8 cellular contexts compared by ENCODE assay signal in the genomic region with DNA sequence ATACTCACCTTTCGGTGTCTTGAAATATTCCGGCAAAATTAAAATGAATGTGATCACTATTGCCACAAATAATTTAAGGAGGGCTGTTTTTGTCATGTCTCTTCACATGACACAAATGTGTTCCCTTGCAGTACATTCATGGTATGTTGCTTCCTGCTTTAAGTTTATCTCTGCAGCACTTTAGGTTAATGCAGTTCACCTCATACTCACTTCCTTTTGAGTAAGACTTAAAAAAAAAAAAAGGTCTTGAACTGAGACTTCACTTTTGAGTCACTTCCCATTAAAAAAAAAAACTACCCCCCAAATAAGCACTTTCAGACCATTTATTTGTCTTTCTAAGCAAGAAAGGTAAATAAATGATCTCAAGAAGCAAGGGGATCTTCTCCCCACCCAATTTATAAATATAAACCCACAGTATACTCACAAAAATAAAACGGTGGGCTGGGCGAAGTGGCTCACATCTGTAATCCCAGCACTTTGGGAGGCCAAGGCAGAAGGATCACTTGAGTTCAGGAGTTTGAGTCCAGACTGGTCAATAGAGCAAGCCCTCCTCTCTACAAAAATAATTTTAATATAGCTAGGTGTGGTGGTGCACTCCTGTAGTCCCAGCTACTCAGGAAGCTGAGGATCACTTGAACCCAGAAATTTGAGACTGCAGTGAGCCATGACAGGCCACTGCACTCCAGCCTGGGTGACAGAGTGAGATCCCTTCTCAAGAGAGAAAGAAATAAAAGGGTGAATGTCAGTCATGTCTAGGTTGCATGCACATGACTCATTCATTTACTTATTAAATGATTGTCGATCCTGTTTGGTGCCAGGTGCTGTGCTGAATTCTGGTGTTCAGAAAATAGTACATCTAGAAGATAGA. TPM values are rescaled to one million over a fixed set of nuclear protein-coding genes. Genes with fewer than 3 reads are reported as not detected.
DNase-seq lines count a peak whose midpoint lies in the region; ATAC-seq, FAIRE-seq and TF ChIP-seq lines count a peak whose summit lies in the region.

A gene with protein sequence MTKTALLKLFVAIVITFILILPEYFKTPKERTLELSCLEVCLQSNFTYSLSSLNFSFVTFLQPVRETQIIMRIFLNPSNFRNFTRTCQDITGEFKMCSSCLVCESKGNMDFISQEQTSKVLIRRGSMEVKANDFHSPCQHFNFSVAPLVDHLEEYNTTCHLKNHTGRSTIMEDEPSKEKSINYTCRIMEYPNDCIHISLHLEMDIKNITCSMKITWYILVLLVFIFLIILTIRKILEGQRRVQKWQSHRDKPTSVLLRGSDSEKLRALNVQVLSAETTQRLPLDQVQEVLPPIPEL (minus strand): TSS at position 192 of the 868 bp plus-strand sequence. CDS start 96 bp downstream, at position 96.

- peak within 1 kb of the TSS in 11 of 59 donors; percentile 4 to 61 (median 28) for H3K27ac ChIP-seq in dorsolateral prefrontal cortex

- in situ Hi-C loops in ACHN (cut with HindIII; ENCODE audit: low pct_ligation_motif_present, low pct_unique_long_range_greater_than_20kb, low sequenced_read_pairs): no loop called here

- no peaks in the 10 kb centered on the region for H3K27me3 ChIP-seq in dorsolateral prefrontal cortex

- peak; percentile 44 for DNase-seq in ACHN
- peak; percentile 97 for DNase-seq in RKO (ENCODE audit: low spot score)
- DNase-seq in dorsolateral prefrontal cortex: no peak
- peak; percentile 51 for DNase-seq in stimulated activated CD4-positive, alpha-beta T cell treated with anti-CD3 and anti-CD28 coated beads, Interleukin-4, amount 100 ng/mL, for 24 hours
- no peak for DNase-seq in HTR-8/SVneo (ENCODE audit: insufficient read length, low spot score)
- no peak for DNase-seq in D721Med (ENCODE audit: insufficient read length, low spot score)

- ATAC-seq in GM18873 (IDR thresholded peaks at IDR 0.05; ENCODE audit: low FRiP score, unreplicated experiment) (peak; percentile 58), HG03060 (IDR thresholded peaks at IDR 0.05; ENCODE audit: low read depth, unreplicated experiment) (peak; percentile 66)

- no peak for FAIRE-seq in HTR-8/SVneo (lab: Jason Lieb, UNC)
- FAIRE-seq in D721Med (lab: Jason Lieb, UNC): no peak

- TF ChIP-seq CTCF in dorsolateral prefrontal cortex (IDR thresholded peaks at IDR 0.05 in 54 of 56, conservative IDR thresholded peaks at IDR 0.05 in 2 of 56; ENCODE audit: low read depth in 1 of 56, partially characterized antibody in 56 of 56): no peak
- no peak for TF ChIP-seq CTCF in D721Med (IDR thresholded peaks at IDR 0.05; ENCODE audit: insufficient read depth, missing control alignments)

- intact Hi-C loops in dorsolateral prefrontal cortex (cut with DNase I): no loop called here

- H3K4me3 ChIP-seq in dorsolateral prefrontal cortex: peak within 1 kb of the TSS in 33 of 59 donors; percentile 1 to 48 (median 25)

RNA-seq across cellular contexts. Expression of the gene that starts here (rescaled TPM):
- 1 to 10 TPM in 78 of 120 experiments, under 1 TPM in 39, not detected in 3; 0.23 to 4.5 (median 1.4) TPM for total RNA-seq in dorsolateral prefrontal cortex

Comparison
In these comparisons a context has a peak if more than half of its experiments do, and no peak if none do; other contexts are left out.
1. DNase-seq: peak in ACHN (single experiment), RKO (single experiment) and stimulated activated CD4-positive, alpha-beta T cell treated with anti-CD3 and anti-CD28 coated beads, Interleukin-4, amount 100 ng/mL, for 24 hours (single experiment); none in dorsolateral prefrontal cortex (0 of 10), HTR-8/SVneo (single experiment) and D721Med (single experiment).